Comparison of ENCODE assay signal across 26 cellular contexts in the genomic region with DNA sequence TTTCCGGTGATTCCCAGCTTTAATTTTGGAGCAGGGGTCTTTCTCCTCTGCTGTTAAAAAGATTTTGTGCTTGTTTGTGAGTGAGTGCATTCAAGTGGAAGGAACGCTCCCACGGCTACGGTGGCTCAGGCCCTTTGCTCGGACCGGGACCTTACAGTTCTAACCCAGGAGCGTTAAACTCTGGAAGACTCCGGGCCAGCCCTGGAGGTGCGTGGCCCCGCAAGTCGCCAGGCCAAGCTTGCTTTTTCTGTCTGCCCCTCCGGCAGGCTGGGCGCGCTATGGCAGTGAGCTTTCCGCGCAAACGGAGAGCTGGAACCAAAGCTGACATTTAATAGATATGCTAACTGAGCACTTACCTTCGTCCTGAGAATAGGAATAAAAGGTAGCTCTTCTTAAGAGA. TPM values are rescaled to one million over a fixed set of nuclear protein-coding genes. Genes with fewer than 3 reads are reported as not detected.
DNase-seq lines count a peak whose midpoint lies in the region; ATAC-seq and TF ChIP-seq lines count a peak whose summit lies in the region.
"Had no signal": no experiment of that assay in that cellular context is flagged by ENCODE, and none has a peak within 500 bp of the region (broad histone marks: within the 10 kb centered on the region; RNA-seq: fewer than 3 reads in every experiment).

No MANE protein-coding gene starts in this region.

- H3K4me1 ChIP-seq in GM23338 (ENCODE audit: insufficient read depth) (peaks cover 57% of the 10 kb centered on the region), trophoblast cell (ENCODE audit: control insufficient read depth in 1 of 2, insufficient read depth in 2 of 2, low read length in 2 of 2) (peaks cover 13 to 14% of the 10 kb centered on the region in 2 experiments), right atrium auricular region (peaks cover 0 to 16% of the 10 kb centered on the region in 2 donors)
- H3K4me1 ChIP-seq: breast epithelium had no signal

- no peak overlapping the region for H3K23ac ChIP-seq in trophoblast cell (ENCODE audit: low read length)

- H3K18ac ChIP-seq in trophoblast cell (ENCODE audit: low read length): no peak overlapping the region

- H3K27me3 Mint-ChIP-seq in GM23338 (ENCODE audit: insufficient read depth, low read depth, poor library complexity): peaks cover 64% of the 10 kb centered on the region

- H3K9me3 Mint-ChIP-seq in GM23338: 0 out of 3 replicates have a peak, but pooled peaks cover 3% of the 10 kb centered on the region

- H3K79me1 ChIP-seq in trophoblast cell (ENCODE audit: low read length): no peaks in the 10 kb centered on the region

- H3F3A ChIP-seq in GM23338 (replicated peaks; ENCODE audit: low read depth): peaks cover 27% of the 10 kb centered on the region

- H3K27ac ChIP-seq in GM23338 (ENCODE audit: low read depth) (no peak overlapping the region), trophoblast cell (ENCODE audit: low read depth, low read length) (no peak overlapping the region), right atrium auricular region (no peak overlapping the region)
- H3K27ac ChIP-seq: breast epithelium, Peyer's patch, suprapubic skin had no signal

- H3K36me3 ChIP-seq in GM23338 (ENCODE audit: insufficient read depth) (no peaks in the 10 kb centered on the region), trophoblast cell (ENCODE audit: control insufficient read depth in 1 of 2, insufficient read depth in 2 of 2, low read length in 2 of 2) (no peaks in the 10 kb centered on the region), right atrium auricular region (no peaks in the 10 kb centered on the region)
- H3K36me3 ChIP-seq: breast epithelium, Peyer's patch, suprapubic skin had no signal

- H3K27ac Mint-ChIP-seq in GM23338: no peak overlapping the region
- H3K27ac Mint-ChIP-seq: activated T-cell treated with anti-CD3 and anti-CD28 coated beads, Interleukin-2, amount 50 U/mL, for 72 hours; natural killer cell treated with Interleukin-12 subunit alpha and Interleukin-12 subunit beta and Interleukin-15 and Interleukin-18, amount 100 ng/mL, for 72 hours had no signal

- peaks cover 71% of the 10 kb centered on the region for H3K27me3 ChIP-seq in GM23338 (ENCODE audit: insufficient read depth)
- H3K27me3 ChIP-seq in trophoblast cell (ENCODE audit: insufficient read depth, low read length): peaks cover 52% of the 10 kb centered on the region
- H3K27me3 ChIP-seq in right atrium auricular region: peaks cover 34 to 43% of the 10 kb centered on the region in 2 donors

- H3K9me2 ChIP-seq in GM23338 (ENCODE audit: insufficient read depth): no peaks in the 10 kb centered on the region

- no peak overlapping the region for H2BK12ac ChIP-seq in trophoblast cell (ENCODE audit: low read length)

- no peak overlapping the region for H2AK5ac ChIP-seq in trophoblast cell (ENCODE audit: low read length)

- H3K9me3 ChIP-seq in iPS-18c (ENCODE audit: control insufficient read depth, insufficient read depth, low read length) (no peaks in the 10 kb centered on the region), trophoblast cell (ENCODE audit: insufficient read depth, low read depth, low read length) (no peaks in the 10 kb centered on the region), right atrium auricular region (peaks cover 0 to 6% of the 10 kb centered on the region in 2 donors)
- H3K9me3 ChIP-seq: breast epithelium, Peyer's patch, suprapubic skin had no signal

- H4K91ac ChIP-seq in trophoblast cell (ENCODE audit: low read depth, low read length): no peak overlapping the region

- no peaks in the 10 kb centered on the region for H3K36me3 Mint-ChIP-seq in GM23338 (ENCODE audit: low read depth)

- peak overlapping the region; percentile 96 for H3K4me3 ChIP-seq in GM23338
- H3K4me3 ChIP-seq in iPS-18c (ENCODE audit: insufficient read depth, low read depth, low read length): peak overlapping the region; percentile 34; the same call in 1 of the 2 replicates
- H3K4me3 ChIP-seq in trophoblast cell (ENCODE audit: low read depth, low read length): no peak overlapping the region
- no peak overlapping the region for H3K4me3 ChIP-seq in right atrium auricular region
- H3K4me3 ChIP-seq: breast epithelium, Peyer's patch, suprapubic skin had no signal

- H3K4me2 ChIP-seq in GM23338 (peak overlapping the region; percentile 86), trophoblast cell (ENCODE audit: low read length) (peak overlapping the region; percentile 16)

- no peak overlapping the region for H4K12ac ChIP-seq in trophoblast cell (ENCODE audit: low read depth, low read length)

- no peak overlapping the region for H2BK120ac ChIP-seq in trophoblast cell (ENCODE audit: insufficient read depth, low read length, poor library complexity)

- peak overlapping the region; percentile 60 for H3K4me3 Mint-ChIP-seq in GM23338
- H3K4me3 Mint-ChIP-seq: activated naive CD4-positive, alpha-beta T cell treated with anti-CD3 and anti-CD28 coated beads, Interleukin-2, amount 10 ng/mL, durations not matched to agents 7 days and 5 days; activated T-cell treated with anti-CD3 and anti-CD28 coated beads, Interleukin-2, amount 50 U/mL, for 72 hours; CD4-positive, alpha-beta memory T cell; natural killer cell treated with Interleukin-12 subunit alpha and Interleukin-12 subunit beta and Interleukin-15 and Interleukin-18, amount 100 ng/mL, for 72 hours had no signal

- H3K4me1 Mint-ChIP-seq in GM23338: peaks cover 57% of the 10 kb centered on the region
- H3K4me1 Mint-ChIP-seq: activated naive CD4-positive, alpha-beta T cell treated with anti-CD3 and anti-CD28 coated beads, Interleukin-2, amount 10 ng/mL, durations not matched to agents 7 days and 5 days had no signal

- DNase-seq in GM23338 (ENCODE audit: low spot score) (peak; percentile 71), ecto neural progenitor cell (ENCODE audit: low spot score) (peak; percentile 57), trophoblast cell (no peak), right atrium auricular region (ENCODE audit: low spot score) (no peak)
- DNase-seq in activated CD8-positive, alpha-beta memory T cell treated with anti-CD3 and anti-CD28 coated beads for 24 hours: no peak
- DNase-seq: activated naive CD4-positive, alpha-beta T cell treated with anti-CD3 and anti-CD28 coated beads, Interleukin-2, amount 10 ng/mL, durations not matched to agents 7 days and 5 days; activated T-cell treated with anti-CD3 and anti-CD28 coated beads, Interleukin-2, amount 50 U/mL, for 72 hours; amygdala; CD4-positive, alpha-beta memory T cell; EL; NCI-H1092 treated with DMSO at 0.1 percent for 48 hours; NCI-H1930; NCI-H526; SHP77 treated with DMSO at 0.1 percent for 48 hours; stimulated activated naive CD4-positive, alpha-beta T cell; T-helper 9 cell had no signal

- H4K8ac ChIP-seq in trophoblast cell (ENCODE audit: low read depth, low read length): no peak overlapping the region

- H3K4ac ChIP-seq in trophoblast cell (ENCODE audit: low read depth, low read length): no peak overlapping the region

- H2BK5ac ChIP-seq in trophoblast cell (ENCODE audit: low read depth, low read length, poor library complexity): no peak overlapping the region

- no peak overlapping the region for H3K14ac ChIP-seq in trophoblast cell (ENCODE audit: low read length)

- H3K79me2 ChIP-seq in GM23338 (replicated peaks; ENCODE audit: insufficient read depth) (no peaks in the 10 kb centered on the region), trophoblast cell (ENCODE audit: control insufficient read depth, insufficient read depth, low read length, poor library complexity) (no peaks in the 10 kb centered on the region)

- no CpG with 5 or more reads among the region's 18 CpGs for WGBS in trophoblast cell (ENCODE audit: extremely low coverage, insufficient coverage, insufficient read length)

- TF ChIP-seq CTCF in GM23338 (conservative IDR thresholded peaks at IDR 0.05; ENCODE audit: low read depth in 2 of 2) (no peak), right atrium auricular region (IDR thresholded peaks at IDR 0.05) (no peak)

- H3K9ac ChIP-seq in trophoblast cell (ENCODE audit: low read length): no peak overlapping the region

- no peak overlapping the region for H2AFZ ChIP-seq in GM23338
- H2AFZ ChIP-seq in trophoblast cell (ENCODE audit: insufficient read depth, low read length, poor library complexity): no peak overlapping the region

- peak; percentile 33 for ATAC-seq in GM23338
- ATAC-seq in GM19467 (IDR thresholded peaks at IDR 0.05; ENCODE audit: unreplicated experiment): no peak
- no peak for ATAC-seq in HG02642 (IDR thresholded peaks at IDR 0.05; ENCODE audit: poor library complexity, unreplicated experiment)
- ATAC-seq: activated T-cell treated with anti-CD3 and anti-CD28 coated beads, Interleukin-2, amount 50 U/mL, for 72 hours; natural killer cell treated with Interleukin-12 subunit alpha and Interleukin-12 subunit beta and Interleukin-15 and Interleukin-18, amount 100 ng/mL, for 72 hours; sciatic nerve had no signal

- no peaks in the 10 kb centered on the region for H4K20me1 ChIP-seq in GM23338 (replicated peaks; ENCODE audit: insufficient read depth)

TF ChIP-seq in GM23338, 12 proteins besides CTCF, POLR2A, EP300 and RAD21 (continues in another document):
- TF ChIP-seq EZH2 (IDR thresholded peaks at IDR 0.05; ENCODE audit: low read depth, unreplicated experiment) (peak; percentile 42), POLR2AphosphoS5 (IDR thresholded peaks at IDR 0.05; ENCODE audit: low read depth) (no peak)

RNA-seq across cellular contexts. Expression of a gene that starts 18.3 kb away (rescaled TPM):
- total RNA-seq in GM23338 (2014; rRNA removed; shearing (Covaris generic)): 0.35 and 0.52 TPM in 2 replicates
- polyA plus RNA-seq in GM23338 (2016; fragmentation: Nextera tagmentation; extraction: Ambion mirVana): 0.99 and 1.0 TPM in 2 replicates
- polyA plus RNA-seq in trophoblast cell (2013): 3.1 and 3.4 TPM in 2 replicates
- total RNA-seq in right atrium auricular region: 10 to 100 TPM in 1 of 2 donors, under 1 TPM in 1; 0.24 to 25.4 TPM
- total RNA-seq: CD4-positive, alpha-beta memory T cell; mononuclear cell; natural killer cell treated with Interleukin-12 subunit alpha and Interleukin-12 subunit beta and Interleukin-15 and Interleukin-18, amount 100 ng/mL, for 72 hours; sciatic nerve had no signal
- polyA plus RNA-seq: CD4-positive, alpha-beta memory T cell; keratinocyte had no signal

Comparison
In these comparisons a context has a peak if more than half of its experiments do, and no peak if none do; other contexts are left out.
1. DNase-seq: peak in GM23338 (single experiment) and ecto neural progenitor cell (single experiment); none in trophoblast cell (0 of 2), activated CD8-positive, alpha-beta memory T cell treated with anti-CD3 and anti-CD28 coated beads for 24 hours (single experiment) and right atrium auricular region (single experiment).
2. H3K4me3 ChIP-seq: peak in GM23338 (single experiment) and iPS-18c (single experiment); none in trophoblast cell (single experiment) and right atrium auricular region (0 of 2).